ENCODE assay signal across 16 cellular contexts in genomic region chr11:61549662-61550568, GRCh38. TPM values are rescaled to one million over a fixed set of nuclear protein-coding genes. Genes with fewer than 3 reads are reported as not detected.
DNase-seq lines count a peak whose midpoint lies in the region; ATAC-seq and TF ChIP-seq lines count a peak whose summit lies in the region.
"Had no signal": no experiment of that assay in that cellular context is flagged by ENCODE, and none has a peak within 500 bp of the region (broad histone marks: within the 10 kb centered on the region; RNA-seq: fewer than 3 reads in every experiment).

No MANE protein-coding gene starts in this region.

- no peak overlapping the region for H3K27ac ChIP-seq in aorta (ENCODE audit: low read depth in 1 of 2, low read length in 2 of 2)
- no peak overlapping the region for H3K27ac ChIP-seq in endodermal cell (ENCODE audit: low read depth, low read length)
- H3K27ac ChIP-seq: C4-2B, PC-9 had no signal

- no peaks in the 10 kb centered on the region for H3K9me3 Mint-ChIP-seq in T-helper 2 cell treated with Interferon-gamma antibody and Interleukin-4, amounts not matched to agents 5 μg/mL and 100 μg/mL, for 36 hours
- H3K9me3 Mint-ChIP-seq in endodermal cell = no peaks in the 10 kb centered on the region

- no peak for ATAC-seq in aorta (ENCODE audit: low FRiP score)
- ATAC-seq: HCT116 had no signal

- DNase-seq in Ammon's horn (ENCODE audit: low spot score) (peak; percentile 59), NCI-H446 treated with DMSO at 0.1 percent for 48 hours (lab: John Stamatoyannopoulos, UW) (peak; percentile 84), head of caudate nucleus (peak in 26 of 42 donors; percentile 22 to 76 (median 49)), medulla oblongata (ENCODE audit: extremely low spot score) (peak; percentile 55), aorta (no peak), endodermal cell (no peak)
- DNase-seq in T-helper 2 cell treated with Interferon-gamma antibody and Interleukin-4, amounts not matched to agents 5 μg/mL and 100 μg/mL, for 36 hours (ENCODE audit: low spot score) = no peak
- no peak for DNase-seq in activated naive CD4-positive, alpha-beta T cell treated with Interleukin-2 at 50 U/mL for 16 hours
- DNase-seq: DMS53, NCI-H146, NCI-H748 treated with DMSO at 0.1 percent for 48 hours, PC-9, SHP77 had no signal

- H3K9ac ChIP-seq in endodermal cell (ENCODE audit: extremely low read depth, low read length, poor library complexity, severe bottlenecking) = no peak overlapping the region

- H3K27me3 ChIP-seq in aorta (ENCODE audit: control insufficient read depth in 1 of 2, insufficient read depth in 2 of 2, low read length in 1 of 2) = no peaks in the 10 kb centered on the region
- peaks cover 18% of the 10 kb centered on the region for H3K27me3 ChIP-seq in endodermal cell (ENCODE audit: control insufficient read depth, insufficient read depth, low read length, poor library complexity, severe bottlenecking)

- H3K4me1 Mint-ChIP-seq in T-helper 2 cell treated with Interferon-gamma antibody and Interleukin-4, amounts not matched to agents 5 μg/mL and 100 μg/mL, for 36 hours (ENCODE audit: low read depth) = no peaks in the 10 kb centered on the region
- H3K4me1 Mint-ChIP-seq in endodermal cell = peaks cover 10% of the 10 kb centered on the region

- TF ChIP-seq CTCF in endodermal cell (conservative IDR thresholded peaks at IDR 0.05) = no peak

- intact Hi-C loops in head of caudate nucleus (cut with DNase I) (no loop called here), aorta (cut with DNase I) (no loop called here)

- no peak overlapping the region for H3K4me3 Mint-ChIP-seq in T-helper 2 cell treated with Interferon-gamma antibody and Interleukin-4, amounts not matched to agents 5 μg/mL and 100 μg/mL, for 36 hours
- H3K4me3 Mint-ChIP-seq in endodermal cell = no peak overlapping the region

- 73 to 76% methylated on average over 22 to 23 of the region's 23 CpGs for WGBS in aorta, 2 donors
- WGBS in endodermal cell (ENCODE audit: insufficient coverage in 1 of 2, insufficient read length in 1 of 2), 2 experiments = 81 to 85% methylated on average over 10 to 23 of the region's 23 CpGs

- H3K9me3 ChIP-seq in aorta (ENCODE audit: control insufficient read depth, low read length) (no peaks in the 10 kb centered on the region), endodermal cell (ENCODE audit: control insufficient read depth, low read length) (no peaks in the 10 kb centered on the region)

- H3K36me3 Mint-ChIP-seq in T-helper 2 cell treated with Interferon-gamma antibody and Interleukin-4, amounts not matched to agents 5 μg/mL and 100 μg/mL, for 36 hours (ENCODE audit: low read depth) = no peaks in the 10 kb centered on the region
- H3K36me3 Mint-ChIP-seq in endodermal cell (ENCODE audit: low read depth) = no peaks in the 10 kb centered on the region

- H3K4me3 ChIP-seq in aorta (ENCODE audit: low read length in 2 of 2) (no peak overlapping the region), endodermal cell (ENCODE audit: low read length) (no peak overlapping the region)
- H3K4me3 ChIP-seq: PC-9 had no signal

- peaks cover 18% of the 10 kb centered on the region for H3K27me3 Mint-ChIP-seq in T-helper 2 cell treated with Interferon-gamma antibody and Interleukin-4, amounts not matched to agents 5 μg/mL and 100 μg/mL, for 36 hours (ENCODE audit: low read depth)
- peaks cover 18% of the 10 kb centered on the region for H3K27me3 Mint-ChIP-seq in endodermal cell (ENCODE audit: insufficient read depth)

- no peaks in the 10 kb centered on the region for H3K4me1 ChIP-seq in aorta (ENCODE audit: control insufficient read depth in 1 of 2, insufficient read depth in 2 of 2, low read length in 2 of 2)
- H3K4me1 ChIP-seq in endodermal cell (ENCODE audit: control insufficient read depth, insufficient read depth, low read length) = no peaks in the 10 kb centered on the region

- H3K27ac Mint-ChIP-seq in T-helper 2 cell treated with Interferon-gamma antibody and Interleukin-4, amounts not matched to agents 5 μg/mL and 100 μg/mL, for 36 hours = no peak overlapping the region
- H3K27ac Mint-ChIP-seq in endodermal cell = no peak overlapping the region

- H3K36me3 ChIP-seq in aorta (ENCODE audit: control insufficient read depth in 1 of 2, insufficient read depth in 2 of 2, low read length in 1 of 2) = no peaks in the 10 kb centered on the region
- no peaks in the 10 kb centered on the region for H3K36me3 ChIP-seq in endodermal cell (ENCODE audit: control insufficient read depth, insufficient read depth, low read length)

RNA-seq across cellular contexts. Expression of gene SYT7, which starts 31.0 kb away (rescaled TPM):
- total RNA-seq in aorta = 1 to 10 TPM; 1.0 to 2.3 TPM
- under 1 TPM; 0.20 to 0.88 TPM for polyA plus RNA-seq in aorta
- total RNA-seq in endodermal cell = 1 to 10 TPM; 2.0 to 3.4 TPM
- polyA plus RNA-seq in endodermal cell (2013, experiment 1 of 2) = 4.0 TPM
- 3.2 TPM for polyA plus RNA-seq in endodermal cell (2013, experiment 2 of 2)

RNA-seq across cellular contexts. Expression of gene LRRC10B, which starts 41.4 kb away (rescaled TPM):
- total RNA-seq in aorta (1 to 10 TPM; 1.1 to 2.8 TPM), endodermal cell (under 1 TPM; 0.11 to 0.69 TPM)
- under 1 TPM in 1 of 2 donors, not detected in 1; 0.13 TPM for polyA plus RNA-seq in aorta
- polyA plus RNA-seq in endodermal cell (2013, experiment 1 of 2) = 1.7 TPM
- polyA plus RNA-seq in endodermal cell (2013, experiment 2 of 2) = 1.9 TPM
- total RNA-seq: A172 had no signal

Comparison
In these comparisons a context has a peak if more than half of its experiments do, and no peak if none do; other contexts are left out.
1. DNase-seq: peak in Ammon's horn (single experiment), NCI-H446 treated with DMSO at 0.1 percent for 48 hours (single experiment), head of caudate nucleus (26 of 42) and medulla oblongata (single experiment); none in T-helper 2 cell treated with Interferon-gamma antibody and Interleukin-4, amounts not matched to agents 5 μg/mL and 100 μg/mL, for 36 hours (single experiment), aorta (0 of 2), activated naive CD4-positive, alpha-beta T cell treated with Interleukin-2 at 50 U/mL for 16 hours (single experiment) and endodermal cell (single experiment).